Comparison of ENCODE assay signal across 9 cellular contexts in genomic region chr2:15941483-15941853, GRCh38. TPM values are rescaled to one million over a fixed set of nuclear protein-coding genes. Genes with fewer than 3 reads are reported as not detected.
DNase-seq lines count a peak whose midpoint lies in the region; FAIRE-seq and TF ChIP-seq lines count a peak whose summit lies in the region.
"Had no signal": no experiment of that assay in that cellular context is flagged by ENCODE, and none has a peak within 500 bp of the region (broad histone marks: within the 10 kb centered on the region; RNA-seq: fewer than 3 reads in every experiment).

No MANE protein-coding gene starts in this region.

- H3K27ac Mint-ChIP-seq in progenitor cell of endocrine pancreas, result peak overlapping the region; percentile 71
- H3K27ac Mint-ChIP-seq in activated CD4-positive, alpha-beta T cell treated with anti-CD3 and anti-CD28 coated beads, Interleukin-2, amount 10 ng/mL, durations not matched to agents 7 days and 5 days, result no peak overlapping the region
- H3K27ac Mint-ChIP-seq: T-helper 1 cell treated with Interleukin-12 subunit alpha and Interleukin-12 subunit beta and Interleukin-4 antibody, amounts not matched to agents 30 μg/mL and 1 μg/mL, for 36 hours had no signal

- CTCF ChIA-PET in activated CD4-positive, alpha-beta T cell treated with anti-CD3 and anti-CD28 coated beads, Interleukin-2, amount 10 ng/mL, durations not matched to agents 7 days and 5 days (lab: Charles Lee), result interaction anchor here (0.6 kb wide), 1 partner anchor 12 kb away, joined by 3 read pairs; no protein-coding TSS in a partner anchor

- peaks cover 23% of the 10 kb centered on the region for H3K4me1 Mint-ChIP-seq in progenitor cell of endocrine pancreas (ENCODE audit: low read depth)
- peaks cover 23% of the 10 kb centered on the region for H3K4me1 Mint-ChIP-seq in activated CD4-positive, alpha-beta T cell treated with anti-CD3 and anti-CD28 coated beads, Interleukin-2, amount 10 ng/mL, durations not matched to agents 7 days and 5 days

- no peak for TF ChIP-seq CTCF in progenitor cell of endocrine pancreas (IDR thresholded peaks at IDR 0.05; ENCODE audit: unreplicated experiment)

- DNase-seq in DMS79 treated with DMSO at 0.1 percent for 48 hours (lab: John Stamatoyannopoulos, UW) (peak; percentile 38), NCI-H1694 (lab: John Stamatoyannopoulos, UW) (peak; percentile 55), frontal cortex (ENCODE audit: low spot score in 2 of 2) (peak; percentile 42 to 57), progenitor cell of endocrine pancreas (ENCODE audit: low spot score, unreplicated experiment) (peak; percentile 34), SKM-1 treated with dmso at 0.1 percent for 144 hours (lab: John Stamatoyannopoulos, UW; ENCODE audit: unreplicated experiment) (no peak), OCI-M2 (lab: John Stamatoyannopoulos, UW; ENCODE audit: unreplicated experiment) (no peak), dedifferentiated amniotic fluid mesenchymal stem cell (ENCODE audit: extremely low spot score) (no peak)
- no peak for DNase-seq in activated CD4-positive, alpha-beta T cell treated with anti-CD3 and anti-CD28 coated beads, Interleukin-2, amount 10 ng/mL, durations not matched to agents 7 days and 5 days

- H3K27me3 Mint-ChIP-seq in progenitor cell of endocrine pancreas, result peaks cover 28% of the 10 kb centered on the region
- peaks cover 70% of the 10 kb centered on the region for H3K27me3 Mint-ChIP-seq in activated CD4-positive, alpha-beta T cell treated with anti-CD3 and anti-CD28 coated beads, Interleukin-2, amount 10 ng/mL, durations not matched to agents 7 days and 5 days

- POLR2A ChIA-PET in activated CD4-positive, alpha-beta T cell treated with anti-CD3 and anti-CD28 coated beads, Interleukin-2, amount 10 ng/mL, durations not matched to agents 7 days and 5 days (lab: Charles Lee), result no interaction called here

- no peak for FAIRE-seq in frontal cortex (lab: Jason Lieb, UNC)

- peak overlapping the region; percentile 86 for H3K4me3 Mint-ChIP-seq in progenitor cell of endocrine pancreas (ENCODE audit: low read depth)
- no peak overlapping the region for H3K4me3 Mint-ChIP-seq in activated CD4-positive, alpha-beta T cell treated with anti-CD3 and anti-CD28 coated beads, Interleukin-2, amount 10 ng/mL, durations not matched to agents 7 days and 5 days
- H3K4me3 Mint-ChIP-seq: T-helper 1 cell treated with Interleukin-12 subunit alpha and Interleukin-12 subunit beta and Interleukin-4 antibody, amounts not matched to agents 30 μg/mL and 1 μg/mL, for 36 hours had no signal

- no peaks in the 10 kb centered on the region for H3K9me3 Mint-ChIP-seq in progenitor cell of endocrine pancreas (ENCODE audit: low read depth)
- no peaks in the 10 kb centered on the region for H3K9me3 Mint-ChIP-seq in activated CD4-positive, alpha-beta T cell treated with anti-CD3 and anti-CD28 coated beads, Interleukin-2, amount 10 ng/mL, durations not matched to agents 7 days and 5 days
- H3K9me3 Mint-ChIP-seq: T-helper 1 cell treated with Interleukin-12 subunit alpha and Interleukin-12 subunit beta and Interleukin-4 antibody, amounts not matched to agents 30 μg/mL and 1 μg/mL, for 36 hours had no signal

- H3K36me3 Mint-ChIP-seq in progenitor cell of endocrine pancreas (ENCODE audit: insufficient read depth), result peaks cover 10% of the 10 kb centered on the region
- no peaks in the 10 kb centered on the region for H3K36me3 Mint-ChIP-seq in activated CD4-positive, alpha-beta T cell treated with anti-CD3 and anti-CD28 coated beads, Interleukin-2, amount 10 ng/mL, durations not matched to agents 7 days and 5 days (ENCODE audit: low read depth)

RNA-seq across cellular contexts. Expression of gene MYCN, which starts 1.1 kb away (rescaled TPM):
- total RNA-seq in frontal cortex, result 70.5 TPM
- total RNA-seq in progenitor cell of endocrine pancreas, result 15.5 and 17.6 TPM in 2 replicates
- not detected for total RNA-seq in activated CD4-positive, alpha-beta T cell treated with anti-CD3 and anti-CD28 coated beads, Interleukin-2, amount 10 ng/mL, durations not matched to agents 7 days and 5 days

Comparison
In these comparisons a context has a peak if more than half of its experiments do, and no peak if none do; other contexts are left out.
1. DNase-seq: peak in DMS79 treated with DMSO at 0.1 percent for 48 hours (single experiment), NCI-H1694 (single experiment), frontal cortex (2 of 2) and progenitor cell of endocrine pancreas (single experiment); none in SKM-1 treated with dmso at 0.1 percent for 144 hours (single experiment), OCI-M2 (single experiment), activated CD4-positive, alpha-beta T cell treated with anti-CD3 and anti-CD28 coated beads, Interleukin-2, amount 10 ng/mL, durations not matched to agents 7 days and 5 days (single experiment) and dedifferentiated amniotic fluid mesenchymal stem cell (single experiment).
2. RNA of gene MYCN, which starts 1.1 kb away (total RNA-seq): 70.5 TPM in frontal cortex (single experiment) and 15.5 to 17.6 TPM in progenitor cell of endocrine pancreas; not detected in activated CD4-positive, alpha-beta T cell treated with anti-CD3 and anti-CD28 coated beads, Interleukin-2, amount 10 ng/mL, durations not matched to agents 7 days and 5 days; every median in the first group is over 10 times any median in the second.